30 cellular contexts compared by ENCODE assay signal in the genomic region with DNA sequence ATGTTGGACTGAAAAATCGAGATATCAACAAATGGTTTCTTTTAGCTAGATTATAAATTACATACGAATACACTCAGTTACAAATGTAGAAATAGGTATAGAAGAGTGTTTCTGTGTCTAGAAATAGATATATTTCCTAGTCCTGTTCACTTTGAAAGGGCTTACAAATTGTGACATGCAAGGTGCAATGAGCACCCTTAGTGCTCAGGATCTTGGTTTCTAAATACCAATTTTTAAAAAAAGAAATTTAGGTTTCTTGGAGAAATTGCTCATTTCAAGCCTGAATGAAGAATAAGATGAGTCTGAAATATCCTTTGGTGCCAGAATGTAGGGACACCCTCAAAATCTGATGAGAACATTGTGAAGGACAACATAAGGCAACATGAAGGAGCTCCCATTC.
DNase-seq lines count a peak whose midpoint lies in the region; ATAC-seq, FAIRE-seq and TF ChIP-seq lines count a peak whose summit lies in the region.
"Had no signal": no experiment of that assay in that cellular context is flagged by ENCODE, and none has a peak within 500 bp of the region (broad histone marks: within the 10 kb centered on the region; RNA-seq: fewer than 3 reads in every experiment).

No MANE protein-coding gene starts in this region.

- intact Hi-C loops in K562 (cut with micrococcal nuclease), result loop anchor here (2.0 to 10.0 kb wide), 4 partner anchors 153 to 799 kb away; no protein-coding TSS in a partner anchor

- H3K9ac ChIP-seq in SK-N-SH (no peak overlapping the region), K562 (ENCODE audit: insufficient read depth in 1 of 2, low read depth in 2 of 2, low read length in 2 of 2) (no peak overlapping the region)
- H3K9ac ChIP-seq: BLaER1; BLaER1 treated with 17β-estradiol and CSF1 and Interleukin-3, amounts not matched to agents 10 nM and 100 nM had no signal

- H3K4me3 ChIP-seq in SK-N-SH (ENCODE audit: low read depth in 2 of 2, low read length in 1 of 2), result no peak overlapping the region
- no peak overlapping the region for H3K4me3 ChIP-seq in HEK293 (ENCODE audit: low read depth, low read length)
- H3K4me3 ChIP-seq in K562, result no peak overlapping the region
- H3K4me3 ChIP-seq: A549; BLaER1; BLaER1 treated with 17β-estradiol and CSF1 and Interleukin-3, amounts not matched to agents 10 nM and 100 nM had no signal

- no peaks in the 10 kb centered on the region for H3K27me3 Mint-ChIP-seq in stimulated activated naive CD8-positive, alpha-beta T cell treated with anti-CD3 and anti-CD28 coated beads, Interleukin-15, amount 100 ng/mL, for 72 hours
- H3K27me3 Mint-ChIP-seq in endothelial cell (ENCODE audit: unreplicated experiment), result no peaks in the 10 kb centered on the region
- H3K27me3 Mint-ChIP-seq: B cell; CD4-positive, alpha-beta memory T cell; CD4-positive, alpha-beta T cell; CD4-positive, CD25-positive, alpha-beta regulatory T cell; CD8-positive, alpha-beta memory T cell had no signal

- WGBS in SK-N-SH (ENCODE audit: low lambda C conversion rate), result 5% methylated on average over 2 of the region's 2 CpGs
- WGBS in K562 (ENCODE audit: insufficient coverage, low coverage, missing lambda C conversion rate), result 64% methylated on average over 2 of the region's 2 CpGs

- no peak for ATAC-seq in SK-N-SH treated with all-trans-retinoic acid at 6 μM for 48 hours
- no peak for ATAC-seq in K562
- ATAC-seq in stimulated activated naive CD8-positive, alpha-beta T cell treated with anti-CD3 and anti-CD28 coated beads, Interleukin-15, amount 100 ng/mL, for 72 hours, result no peak
- ATAC-seq: A549; CD8-positive, alpha-beta T cell had no signal

- peaks cover 4 to 9% of the 10 kb centered on the region in 2 donors for H3K9me3 Mint-ChIP-seq in stimulated activated naive CD8-positive, alpha-beta T cell treated with anti-CD3 and anti-CD28 coated beads, Interleukin-15, amount 100 ng/mL, for 72 hours
- H3K9me3 Mint-ChIP-seq in endothelial cell (ENCODE audit: unreplicated experiment), result no peaks in the 10 kb centered on the region

- H3K9me3 ChIP-seq in SK-N-SH (peaks cover 9% of the 10 kb centered on the region; the same call in 1 of the 2 replicates), HEK293 (ENCODE audit: control insufficient read depth, insufficient read depth, low read depth, low read length) (no peaks in the 10 kb centered on the region), K562 (replicated peaks; ENCODE audit: control insufficient read depth, insufficient read depth, low read depth, low read length) (peaks cover 5% of the 10 kb centered on the region; the same call in 1 of the 2 replicates)

- TF ChIP-seq EP300 in SK-N-SH (IDR thresholded peaks at IDR 0.05; ENCODE audit: borderline replicate concordance in 1 of 2, low read depth in 1 of 2, low read length in 1 of 2) (no peak), K562 (IDR thresholded peaks at IDR 0.05; ENCODE audit: low read length) (no peak)

- H2AFZ ChIP-seq in SK-N-SH (ENCODE audit: low read depth) (no peak overlapping the region), K562 (ENCODE audit: low read depth, low read length) (no peak overlapping the region)

- POLR2A ChIA-PET in SK-N-SH (lab: Yijun Ruan, JAX) (no interaction called here), HEK293 (lab: Yijun Ruan, JAX) (no interaction called here), K562 (lab: Yijun Ruan, JAX) (interaction anchor here (0.6 kb wide), 1 partner anchor 610 kb away, joined by 3 read pairs; no protein-coding TSS in a partner anchor)

- H3K4me3 Mint-ChIP-seq in stimulated activated naive CD8-positive, alpha-beta T cell treated with anti-CD3 and anti-CD28 coated beads, Interleukin-15, amount 100 ng/mL, for 72 hours, result no peak overlapping the region
- no peak overlapping the region for H3K4me3 Mint-ChIP-seq in endothelial cell (ENCODE audit: unreplicated experiment)
- H3K4me3 Mint-ChIP-seq: B cell; CD14-positive monocyte; CD4-positive, alpha-beta memory T cell; CD4-positive, alpha-beta T cell; CD4-positive, CD25-positive, alpha-beta regulatory T cell; CD8-positive, alpha-beta memory T cell; CD8-positive, alpha-beta T cell had no signal

- H3K36me3 ChIP-seq in SK-N-SH (replicated peaks in 1 of 2; ENCODE audit: control insufficient read depth in 1 of 2, insufficient read depth in 2 of 2, low read length in 1 of 2) (no peaks in the 10 kb centered on the region), HEK293 (ENCODE audit: control insufficient read depth in 2 of 2, insufficient read depth in 1 of 2, low read length in 2 of 2) (no peaks in the 10 kb centered on the region), K562 (ENCODE audit: control insufficient read depth, insufficient read depth, low read length) (no peaks in the 10 kb centered on the region)
- H3K36me3 ChIP-seq: BLaER1; BLaER1 treated with 17β-estradiol and CSF1 and Interleukin-3, amounts not matched to agents 10 nM and 100 nM had no signal

- no peak for TF ChIP-seq POLR2A in H54 (IDR thresholded peaks at IDR 0.05; ENCODE audit: low read depth, low read length)
- no peak for TF ChIP-seq POLR2A in K562 (conservative IDR thresholded peaks at IDR 0.05)

- H3K27me3 ChIP-seq in SK-N-SH (ENCODE audit: insufficient read depth) (no peaks in the 10 kb centered on the region), K562 (ENCODE audit: control insufficient read depth in 2 of 2, insufficient read depth in 2 of 2, low read length in 2 of 2) (no peaks in the 10 kb centered on the region)
- H3K27me3 ChIP-seq: BE2C; BLaER1; BLaER1 treated with 17β-estradiol and CSF1 and Interleukin-3, amounts not matched to agents 10 nM and 100 nM had no signal

- CTCF ChIA-PET in SK-N-SH (lab: Yijun Ruan, JAX), result interaction anchor here (0.7 to 2.2 kb wide), 6 partner anchors 14 to 803 kb away, joined by 3 to 8 read pairs (median 4); no protein-coding TSS in a partner anchor
- CTCF ChIA-PET in HEK293 (lab: Yijun Ruan, JAX), result interaction anchor here (0.6 to 1.3 kb wide), 4 partner anchors 153 to 450 kb away, joined by 3 to 6 read pairs (median 4); no protein-coding TSS in a partner anchor
- CTCF ChIA-PET in K562 (lab: Yijun Ruan, JAX; ENCODE audit: low intra/inter-chr PET ratio), result interaction anchor here (2.5 kb wide), 1 partner anchor 450 kb away, joined by 10 read pairs; no protein-coding TSS in a partner anchor

- H3K4me1 ChIP-seq in SK-N-SH (ENCODE audit: control insufficient read depth in 1 of 2, insufficient read depth in 2 of 2, low read depth in 1 of 2, low read length in 1 of 2) (no peaks in the 10 kb centered on the region), HEK293 (ENCODE audit: control insufficient read depth, insufficient read depth, low read length) (no peaks in the 10 kb centered on the region), K562 (replicated peaks in 1 of 2; ENCODE audit: control insufficient read depth in 2 of 2, insufficient read depth in 2 of 2, low read length in 2 of 2) (no peaks in the 10 kb centered on the region)
- H3K4me1 ChIP-seq: A549; BE2C; BLaER1; BLaER1 treated with 17β-estradiol and CSF1 and Interleukin-3, amounts not matched to agents 10 nM and 100 nM; Caco-2 had no signal

- no peaks in the 10 kb centered on the region for H3K79me2 ChIP-seq in SK-N-SH (ENCODE audit: insufficient read depth)
- H3K79me2 ChIP-seq in K562 (ENCODE audit: control insufficient read depth, insufficient read depth, low read length), result no peaks in the 10 kb centered on the region

- H4K20me1 ChIP-seq in SK-N-SH (ENCODE audit: insufficient read depth), result no peaks in the 10 kb centered on the region
- no peaks in the 10 kb centered on the region for H4K20me1 ChIP-seq in K562 (replicated peaks; ENCODE audit: control insufficient read depth, insufficient read depth, low read length)
- H4K20me1 ChIP-seq: BLaER1; BLaER1 treated with 17β-estradiol and CSF1 and Interleukin-3, amounts not matched to agents 10 nM and 100 nM had no signal

- no peak overlapping the region for H3K4me2 ChIP-seq in SK-N-SH
- H3K4me2 ChIP-seq in K562 (ENCODE audit: insufficient read depth, low read length), result no peak overlapping the region
- H3K4me2 ChIP-seq: A549; BLaER1; BLaER1 treated with 17β-estradiol and CSF1 and Interleukin-3, amounts not matched to agents 10 nM and 100 nM had no signal

- in situ Hi-C loops in K562 (cut with MboI), result no loop called here

- DNase-seq in SK-N-SH (no peak), H54 (ENCODE audit: insufficient read length, low spot score) (no peak), K562 (ENCODE audit: extremely low read depth in 1 of 4, low spot score in 3 of 4) (no peak), SHP77 (lab: John Stamatoyannopoulos, UW) (no peak), endothelial cell (ENCODE audit: low spot score) (no peak)
- DNase-seq in stimulated activated naive CD8-positive, alpha-beta T cell treated with anti-CD3 and anti-CD28 coated beads, Interleukin-15, amount 100 ng/mL, for 72 hours, result no peak
- DNase-seq: 8988T; C1 segment of cervical spinal cord; CD4-positive, alpha-beta memory T cell; CD4-positive, alpha-beta T cell; CD4-positive, CD25-positive, alpha-beta regulatory T cell; CD8-positive, alpha-beta memory T cell; CD8-positive, alpha-beta T cell; COR-L47; DMS153; DMS79; DMS79 treated with DMSO at 0.1 percent for 48 hours; DND-41 had no signal

- TF ChIP-seq CTCF in SK-N-SH (IDR thresholded peaks at IDR 0.05), result no peak
- TF ChIP-seq CTCF in HEK293 (tag by site-specific recombination; IDR thresholded peaks at IDR 0.05), result no peak
- TF ChIP-seq CTCF in K562 (IDR thresholded peaks at IDR 0.05 in 2 of 3, conservative IDR thresholded peaks at IDR 0.05 in 1 of 3; ENCODE audit: insufficient read depth in 2 of 3, low read depth in 1 of 3, low read length in 3 of 3), result no peak
- no peak for TF ChIP-seq CTCF in endothelial cell (IDR thresholded peaks at IDR 0.05; ENCODE audit: unreplicated experiment)

- H3F3A ChIP-seq in SK-N-SH (replicated peaks; ENCODE audit: insufficient read depth), result no peaks in the 10 kb centered on the region

- no peaks in the 10 kb centered on the region for H3K9me2 ChIP-seq in SK-N-SH

- H3K27ac ChIP-seq in SK-N-SH (ENCODE audit: low read depth in 2 of 2, low read length in 1 of 2), result no peak overlapping the region
- no peak overlapping the region for H3K27ac ChIP-seq in HEK293 (ENCODE audit: extremely low read depth, low read depth, low read length)
- H3K27ac ChIP-seq in K562 (ENCODE audit: extremely low read depth, low read depth, low read length), result no peak overlapping the region
- H3K27ac ChIP-seq: 22Rv1; A549; BLaER1; BLaER1 treated with 17β-estradiol and CSF1 and Interleukin-3, amounts not matched to agents 10 nM and 100 nM; C4-2B had no signal

- FAIRE-seq in H54 (lab: Jason Lieb, UNC) (peak; percentile 58), K562 (lab: Jason Lieb, UNC) (no peak)
- FAIRE-seq: A549, D721Med had no signal

- TF ChIP-seq RAD21 in SK-N-SH (IDR thresholded peaks at IDR 0.05; ENCODE audit: low read length) (no peak), K562 (CRISPR knock-in tag; conservative IDR thresholded peaks at IDR 0.05 in 1 of 2, IDR thresholded peaks at IDR 0.05 in 1 of 2) (no peak)

- H3K36me3 Mint-ChIP-seq in endothelial cell (ENCODE audit: low read depth, unreplicated experiment), result no peaks in the 10 kb centered on the region
- H3K36me3 Mint-ChIP-seq: CD14-positive monocyte; CD4-positive, alpha-beta memory T cell; CD4-positive, CD25-positive, alpha-beta regulatory T cell; CD8-positive, alpha-beta memory T cell; CD8-positive, alpha-beta T cell had no signal

- H3K4me1 Mint-ChIP-seq in stimulated activated naive CD8-positive, alpha-beta T cell treated with anti-CD3 and anti-CD28 coated beads, Interleukin-15, amount 100 ng/mL, for 72 hours, result no peaks in the 10 kb centered on the region
- H3K4me1 Mint-ChIP-seq in endothelial cell (ENCODE audit: unreplicated experiment), result no peaks in the 10 kb centered on the region
- H3K4me1 Mint-ChIP-seq: B cell, CD14-positive monocyte had no signal

- no TSS peak for BruUV-seq in K562 (replicated peaks; lab: Mats Ljungman, UMichigan)

- H3K9me1 ChIP-seq in K562 (ENCODE audit: control insufficient read depth, insufficient read depth, low read length), result no peaks in the 10 kb centered on the region

- H3K27ac Mint-ChIP-seq in stimulated activated naive CD8-positive, alpha-beta T cell treated with anti-CD3 and anti-CD28 coated beads, Interleukin-15, amount 100 ng/mL, for 72 hours, result no peak overlapping the region
- no peak overlapping the region for H3K27ac Mint-ChIP-seq in endothelial cell (ENCODE audit: unreplicated experiment)
- H3K27ac Mint-ChIP-seq: B cell; CD14-positive monocyte; CD4-positive, alpha-beta memory T cell; CD4-positive, alpha-beta T cell; CD4-positive, CD25-positive, alpha-beta regulatory T cell; CD8-positive, alpha-beta memory T cell; CD8-positive, alpha-beta T cell had no signal
